16 cellular contexts compared by ENCODE assay signal in the genomic region with DNA sequence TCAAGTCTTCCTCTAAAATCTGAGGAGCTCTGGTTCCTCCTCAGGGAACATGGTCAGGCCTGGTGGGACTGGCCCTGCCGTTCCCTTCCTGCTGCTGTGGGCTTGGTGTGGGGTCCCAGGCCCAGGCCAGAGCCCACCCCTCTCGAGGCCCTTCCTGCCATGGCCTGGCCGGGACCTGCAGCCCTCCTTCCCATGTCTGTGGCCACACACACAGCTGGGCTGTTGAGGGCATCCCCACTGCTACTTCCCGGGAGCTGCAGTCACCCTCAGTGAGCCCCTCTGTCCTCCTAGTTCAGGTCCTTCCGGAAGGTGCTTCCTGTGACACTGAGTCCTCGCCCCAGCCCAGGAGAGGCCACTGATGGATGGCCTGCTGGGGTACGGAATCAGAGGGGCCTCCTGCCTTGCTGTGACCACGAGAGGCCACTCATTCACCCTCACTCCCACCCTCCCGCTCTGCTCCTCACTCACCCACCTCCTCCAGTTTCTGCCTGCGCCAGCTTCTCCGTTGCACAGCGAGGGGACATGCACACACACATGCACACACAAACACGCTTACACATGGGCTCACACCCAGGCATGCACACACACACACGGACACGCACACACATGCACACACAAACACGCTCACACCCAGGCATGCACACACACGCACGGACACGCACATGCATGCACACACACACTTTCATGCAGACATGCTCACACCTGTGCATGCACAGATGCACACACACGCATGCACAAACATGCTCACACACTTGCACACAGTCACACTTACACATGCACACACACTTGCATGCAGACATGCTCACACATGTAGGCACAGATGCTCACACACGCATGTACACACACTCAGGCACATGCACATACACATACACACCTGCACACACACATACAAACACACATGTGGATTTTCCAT. TPM values are rescaled to one million over a fixed set of nuclear protein-coding genes. Genes with fewer than 3 reads are reported as not detected.
DNase-seq lines count a peak whose midpoint lies in the region; ATAC-seq and TF ChIP-seq lines count a peak whose summit lies in the region.
"Had no signal": no experiment of that assay in that cellular context is flagged by ENCODE, and none has a peak within 500 bp of the region (broad histone marks: within the 10 kb centered on the region; RNA-seq: fewer than 3 reads in every experiment).

No MANE protein-coding gene starts in this region.

- CTCF ChIA-PET in activated naive CD4-positive, alpha-beta T cell treated with anti-CD3 and anti-CD28 coated beads, Interleukin-2, amount 10 ng/mL, durations not matched to agents 7 days and 5 days (lab: Charles Lee), result no interaction called here

- peak overlapping the region; percentile 65 for H3K4me3 Mint-ChIP-seq in endothelial cell (ENCODE audit: unreplicated experiment)
- no peak overlapping the region for H3K4me3 Mint-ChIP-seq in activated naive CD4-positive, alpha-beta T cell treated with anti-CD3 and anti-CD28 coated beads, Interleukin-2, amount 10 ng/mL, durations not matched to agents 7 days and 5 days

- H3K4me1 ChIP-seq in heart left ventricle, result peaks cover 5 to 54% (median 28%) of the 10 kb centered on the region in 12 donors
- no peaks in the 10 kb centered on the region for H3K4me1 ChIP-seq in osteoblast (ENCODE audit: insufficient read depth, low read length)
- H3K4me1 ChIP-seq in upper lobe of right lung, result peaks cover 10% of the 10 kb centered on the region
- H3K4me1 ChIP-seq: Caco-2 had no signal

- WGBS in heart left ventricle, 4 donors, result 74 to 86% (median 84%) methylated on average over 17 to 21 of the region's 21 CpGs

- no peaks in the 10 kb centered on the region for H3K9me3 ChIP-seq in heart left ventricle
- no peaks in the 10 kb centered on the region for H3K9me3 ChIP-seq in osteoblast (ENCODE audit: low read depth, low read length)
- no peaks in the 10 kb centered on the region for H3K9me3 ChIP-seq in upper lobe of right lung
- H3K9me3 ChIP-seq: Caco-2 had no signal

- H3K36me3 Mint-ChIP-seq in endothelial cell (ENCODE audit: low read depth, unreplicated experiment), result peaks cover 3% of the 10 kb centered on the region
- no peaks in the 10 kb centered on the region for H3K36me3 Mint-ChIP-seq in activated naive CD4-positive, alpha-beta T cell treated with anti-CD3 and anti-CD28 coated beads, Interleukin-2, amount 10 ng/mL, durations not matched to agents 7 days and 5 days

- H3K79me2 ChIP-seq in osteoblast (ENCODE audit: insufficient read depth, low read length), result no peaks in the 10 kb centered on the region

- no peak overlapping the region for H3K4me3 ChIP-seq in heart left ventricle
- H3K4me3 ChIP-seq in osteoblast (ENCODE audit: insufficient read depth, low read length), result no peak overlapping the region
- no peak overlapping the region for H3K4me3 ChIP-seq in upper lobe of right lung

- no peak for TF ChIP-seq POLR2A in heart left ventricle (IDR thresholded peaks at IDR 0.05)

- intact Hi-C loops in heart left ventricle (cut with DNase I) (no loop called here), Right ventricle myocardium inferior (cut with DNase I) (no loop called here), upper lobe of right lung (cut with DNase I) (no loop called here)

- H3K36me3 ChIP-seq in heart left ventricle (no peaks in the 10 kb centered on the region), osteoblast (ENCODE audit: insufficient read depth, low read length) (no peaks in the 10 kb centered on the region), upper lobe of right lung (no peaks in the 10 kb centered on the region)

- no peak overlapping the region for H2AFZ ChIP-seq in osteoblast (ENCODE audit: low read length)

- peaks cover 8% of the 10 kb centered on the region for H3K4me1 Mint-ChIP-seq in endothelial cell (ENCODE audit: unreplicated experiment)
- H3K4me1 Mint-ChIP-seq in activated naive CD4-positive, alpha-beta T cell treated with anti-CD3 and anti-CD28 coated beads, Interleukin-2, amount 10 ng/mL, durations not matched to agents 7 days and 5 days, result no peaks in the 10 kb centered on the region

- no peaks in the 10 kb centered on the region for H3K9me3 Mint-ChIP-seq in endothelial cell (ENCODE audit: unreplicated experiment)
- H3K9me3 Mint-ChIP-seq in activated naive CD4-positive, alpha-beta T cell treated with anti-CD3 and anti-CD28 coated beads, Interleukin-2, amount 10 ng/mL, durations not matched to agents 7 days and 5 days, result no peaks in the 10 kb centered on the region

- TF ChIP-seq CTCF in heart left ventricle (IDR thresholded peaks at IDR 0.05) (no peak), endothelial cell (IDR thresholded peaks at IDR 0.05; ENCODE audit: unreplicated experiment) (no peak), osteoblast (IDR thresholded peaks at IDR 0.05; ENCODE audit: extremely low read depth, low read depth, low read length) (no peak), upper lobe of right lung (IDR thresholded peaks at IDR 0.05) (no peak)

- H3K4me2 ChIP-seq in osteoblast (ENCODE audit: insufficient read depth, low read length), result no peak overlapping the region

- peaks cover 11% of the 10 kb centered on the region for H3K27me3 Mint-ChIP-seq in endothelial cell (ENCODE audit: unreplicated experiment)
- H3K27me3 Mint-ChIP-seq in activated naive CD4-positive, alpha-beta T cell treated with anti-CD3 and anti-CD28 coated beads, Interleukin-2, amount 10 ng/mL, durations not matched to agents 7 days and 5 days, result peaks cover 8% of the 10 kb centered on the region

- peak overlapping the region; percentile 53 for H3K27ac Mint-ChIP-seq in endothelial cell (ENCODE audit: unreplicated experiment)
- no peak overlapping the region for H3K27ac Mint-ChIP-seq in activated naive CD4-positive, alpha-beta T cell treated with anti-CD3 and anti-CD28 coated beads, Interleukin-2, amount 10 ng/mL, durations not matched to agents 7 days and 5 days

- ATAC-seq in heart left ventricle, result no peak
- ATAC-seq in Right ventricle myocardium inferior, result no peak
- no peak for ATAC-seq in upper lobe of right lung
- ATAC-seq in GM19397 (IDR thresholded peaks at IDR 0.05; ENCODE audit: unreplicated experiment), result no peak
- ATAC-seq: HCT116 had no signal

- DNase-seq in heart left ventricle, result peak in 1 of 5 donors; percentile 51
- no peak for DNase-seq in Right ventricle myocardium inferior (ENCODE audit: missing footprints)
- no peak for DNase-seq in endothelial cell (ENCODE audit: low spot score)
- DNase-seq in osteoblast (ENCODE audit: insufficient read length, low spot score, missing footprints), result peak; percentile 74
- DNase-seq in upper lobe of right lung, result no peak
- no peak for DNase-seq in activated naive CD4-positive, alpha-beta T cell treated with anti-CD3 and anti-CD28 coated beads, Interleukin-2, amount 10 ng/mL, durations not matched to agents 7 days and 5 days
- DNase-seq in RKO (ENCODE audit: low spot score), result no peak
- DNase-seq: AML-193, NCI-H1417, NCI-H2029, NCI-H2171 treated with DMSO at 0.1 percent for 48 hours, NCI-H510A, NCI-H82 had no signal

- no peaks in the 10 kb centered on the region for H4K20me1 ChIP-seq in osteoblast (ENCODE audit: insufficient read depth, low read length)

- peak overlapping the region in 7 of 12 donors; percentile 51 to 90 (median 80) for H3K27ac ChIP-seq in heart left ventricle
- H3K27ac ChIP-seq in osteoblast (ENCODE audit: low read depth, low read length), result no peak overlapping the region
- H3K27ac ChIP-seq in upper lobe of right lung, result peak overlapping the region; percentile 81

- H3K27me3 ChIP-seq in heart left ventricle, result no peaks in the 10 kb centered on the region
- H3K27me3 ChIP-seq in osteoblast (ENCODE audit: insufficient read depth, low read length), result peaks cover 30% of the 10 kb centered on the region
- H3K27me3 ChIP-seq in upper lobe of right lung, result no peaks in the 10 kb centered on the region

RNA-seq across cellular contexts. Expression of a gene that starts 7.3 kb away (rescaled TPM):
- total RNA-seq in heart left ventricle (10 to 100 TPM; 26.0 to 61.0 (median 43.6) TPM), Right ventricle myocardium inferior (45.9 TPM), endothelial cell (ENCODE audit: unreplicated experiment) (16.5 TPM), osteoblast (6.5 TPM in 2 replicates), upper lobe of right lung (69.7 TPM)
- 10 to 100 TPM; 37.7 to 40.0 TPM for polyA plus RNA-seq in heart left ventricle
